In the genomic region with DNA sequence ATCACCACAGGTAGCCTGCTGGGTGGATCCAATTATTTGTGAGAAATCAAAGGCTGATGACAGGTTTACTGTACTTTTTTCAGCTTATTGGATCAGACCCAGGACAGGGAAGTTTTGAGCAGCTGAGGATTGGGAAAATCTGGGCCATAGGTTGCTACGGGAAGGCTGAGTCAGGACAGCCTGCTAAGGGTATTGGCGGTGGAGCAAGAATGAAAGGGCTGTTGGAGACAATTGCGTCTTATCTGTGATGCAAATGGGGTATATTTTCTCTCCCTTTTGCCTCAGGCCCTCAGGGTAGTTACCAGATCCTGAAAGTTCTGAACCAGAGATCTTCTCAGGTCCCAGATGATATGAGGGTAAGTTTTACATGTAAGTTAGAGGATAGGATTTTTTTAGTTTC, we compare ENCODE assay signal across 17 cellular contexts.
DNase-seq lines count a peak whose midpoint lies in the region; ATAC-seq and TF ChIP-seq lines count a peak whose summit lies in the region.
"Had no signal": no experiment of that assay in that cellular context is flagged by ENCODE, and none has a peak within 500 bp of the region (broad histone marks: within the 10 kb centered on the region; RNA-seq: fewer than 3 reads in every experiment).

No MANE protein-coding gene starts in this region.

- H3K9ac ChIP-seq in Karpas-422 (ENCODE audit: low read length), result peak overlapping the region; percentile 24; the same call in 1 of the 2 replicates
- no peak overlapping the region for H3K9ac ChIP-seq in PC-3 (ENCODE audit: low read length)
- H3K9ac ChIP-seq: BLaER1, GM23248 had no signal

- peak overlapping the region; percentile 39 for H3K4me2 ChIP-seq in Karpas-422 (ENCODE audit: low read depth, low read length, poor library complexity, severe bottlenecking)
- no peak overlapping the region for H3K4me2 ChIP-seq in PC-3 (ENCODE audit: low read length)
- H3K4me2 ChIP-seq: BLaER1 had no signal

- CTCF ChIA-PET in PC-3 (lab: Charles Lee), result no interaction called here
- CTCF ChIA-PET in A673 (lab: Charles Lee), result no interaction called here

- H3K27me3 ChIP-seq in Karpas-422 (ENCODE audit: low read length) (no peaks in the 10 kb centered on the region; the same call in 1 of the 2 replicates), PC-3 (ENCODE audit: low read length) (no peaks in the 10 kb centered on the region), A673 (replicated peaks; ENCODE audit: insufficient read depth, low read depth, low read length, poor library complexity) (no peaks in the 10 kb centered on the region)
- H3K27me3 ChIP-seq: BLaER1 had no signal

- H4K20me1 ChIP-seq in Karpas-422 (ENCODE audit: insufficient read depth, low read depth, low read length) (no peaks in the 10 kb centered on the region), PC-3 (ENCODE audit: low read length) (no peaks in the 10 kb centered on the region)
- H4K20me1 ChIP-seq: BLaER1 had no signal

- DNase-seq in Karpas-422 (no peak), PC-3 (peak; percentile 39), islet precursor cell (peak; percentile 62), A673 (ENCODE audit: low spot score) (no peak), SIG-M5 treated with dmso at 0.1 percent for 504 hours (lab: John Stamatoyannopoulos, UW; ENCODE audit: unreplicated experiment) (no peak)
- DNase-seq: CD4-positive, alpha-beta T cell; CD8-positive, alpha-beta memory T cell; DMS 273 treated with DMSO at 0.1 percent for 48 hours; DMS79; EL; GF-D8; GM23248; H7; HCEC 1CT had no signal

- BruUV-seq in PC-3 (replicated peaks; lab: Mats Ljungman, UMichigan) (no TSS peak), A673 (replicated peaks; lab: Mats Ljungman, UMichigan) (no TSS peak)

- intact Hi-C loops in PC-3 (cut with micrococcal nuclease) (no loop called here), A673 (cut with micrococcal nuclease; ENCODE audit: unreplicated experiment) (no loop called here)

- H3K9me3 ChIP-seq in Karpas-422 (ENCODE audit: low read length) (peaks cover 9% of the 10 kb centered on the region), PC-3 (ENCODE audit: low read length) (peaks cover 10% of the 10 kb centered on the region; the same call in 1 of the 2 replicates), A673 (ENCODE audit: low read depth, low read length, poor library complexity, severe bottlenecking) (no peaks in the 10 kb centered on the region)

- H3K36me3 ChIP-seq in Karpas-422 (ENCODE audit: insufficient read depth, low read length), result peaks cover 7% of the 10 kb centered on the region; the same call in 1 of the 2 replicates
- no peaks in the 10 kb centered on the region for H3K36me3 ChIP-seq in PC-3 (ENCODE audit: low read depth, low read length)
- H3K36me3 ChIP-seq in A673 (ENCODE audit: insufficient read depth, low read length, poor library complexity, severe bottlenecking), result no peaks in the 10 kb centered on the region
- H3K36me3 ChIP-seq: BLaER1 had no signal

- H3K79me2 ChIP-seq in Karpas-422 (ENCODE audit: low read length) (no peaks in the 10 kb centered on the region), PC-3 (ENCODE audit: low read length) (no peaks in the 10 kb centered on the region)

- TF ChIP-seq CTCF in PC-3 (conservative IDR thresholded peaks at IDR 0.05; ENCODE audit: low read depth, low read length) (no peak), A673 (conservative IDR thresholded peaks at IDR 0.05; ENCODE audit: low read depth, low read length) (no peak)

- ATAC-seq in PC-3, result no peak
- no peak for ATAC-seq in GM21717 (IDR thresholded peaks at IDR 0.05; ENCODE audit: unreplicated experiment)

- H3K27ac ChIP-seq in Karpas-422 (ENCODE audit: low read length) (peak overlapping the region; percentile 77), PC-3 (ENCODE audit: low read length) (no peak overlapping the region), A673 (ENCODE audit: low read depth, low read length, poor library complexity, severe bottlenecking) (no peak overlapping the region)
- H3K27ac ChIP-seq: BLaER1, C4-2B, GM23248 had no signal

- peak overlapping the region; percentile 30; the same call in 1 of the 2 replicates for H3K4me3 ChIP-seq in Karpas-422 (ENCODE audit: low read length)
- H3K4me3 ChIP-seq in PC-3 (ENCODE audit: low read length), result no peak overlapping the region
- H3K4me3 ChIP-seq in A673 (ENCODE audit: low read depth, low read length, poor library complexity, severe bottlenecking), result no peak overlapping the region
- H3K4me3 ChIP-seq: BLaER1, GM23248 had no signal

- POLR2A ChIA-PET in PC-3 (lab: Charles Lee; ENCODE audit: unreplicated experiment) (no interaction called here), A673 (lab: Charles Lee; ENCODE audit: low non-redundant PET) (no interaction called here)

- H3K9me2 ChIP-seq in Karpas-422 (replicated peaks; ENCODE audit: insufficient read depth, low read length) (no peaks in the 10 kb centered on the region), PC-3 (replicated peaks; ENCODE audit: low read length) (no peaks in the 10 kb centered on the region)

- H2AFZ ChIP-seq in Karpas-422 (ENCODE audit: low read length) (no peak overlapping the region), PC-3 (ENCODE audit: low read length) (no peak overlapping the region)
- H2AFZ ChIP-seq: GM23248 had no signal

- H3K4me1 ChIP-seq in Karpas-422 (ENCODE audit: low read length) (peaks cover 57% of the 10 kb centered on the region), PC-3 (ENCODE audit: insufficient read depth, low read length) (peaks cover 5% of the 10 kb centered on the region; the same call in 1 of the 2 replicates), A673 (ENCODE audit: insufficient read depth, low read length, poor library complexity, severe bottlenecking) (no peaks in the 10 kb centered on the region)
- H3K4me1 ChIP-seq: BLaER1 had no signal

- H3F3A ChIP-seq in PC-3 (ENCODE audit: low read length, unreplicated experiment), result no peaks in the 10 kb centered on the region

Comparison
In these comparisons a context has a peak if more than half of its experiments do, and no peak if none do; other contexts are left out.
1. DNase-seq: peak in PC-3 (single experiment) and islet precursor cell (single experiment); none in Karpas-422 (single experiment), A673 (single experiment) and SIG-M5 treated with dmso at 0.1 percent for 504 hours (single experiment).